In the genomic region with DNA sequence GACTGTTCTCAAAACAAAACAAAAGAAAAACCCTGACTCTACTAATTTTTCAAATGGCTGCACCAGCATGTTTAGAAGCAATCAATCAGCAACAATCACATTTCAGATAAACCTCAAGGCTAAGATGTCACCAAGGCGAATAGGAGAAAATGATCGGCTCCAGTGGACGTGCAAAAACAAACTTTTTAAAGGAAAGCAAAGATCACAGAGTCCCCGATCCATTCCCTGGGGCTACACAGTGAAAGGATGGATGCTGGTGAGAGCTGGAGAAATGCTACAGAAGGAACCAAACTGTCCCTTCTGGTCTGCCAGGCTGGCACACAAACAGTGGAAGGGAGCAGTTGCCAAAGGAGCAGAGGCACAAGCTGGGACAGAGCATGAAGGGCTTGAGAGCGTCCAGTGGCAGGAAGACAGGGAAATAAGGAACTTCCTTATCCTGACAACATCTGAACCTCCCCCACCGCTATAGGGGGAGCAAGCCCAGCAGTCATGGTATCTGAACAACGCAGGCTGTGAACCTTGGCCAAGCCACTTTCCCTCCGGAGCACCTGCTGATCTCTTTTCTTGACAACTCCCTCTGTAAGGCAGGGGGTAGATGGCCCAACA, we compare ENCODE assay signal across 12 cellular contexts.
DNase-seq lines count a peak whose midpoint lies in the region; ATAC-seq and TF ChIP-seq lines count a peak whose summit lies in the region.
"Had no signal": no experiment of that assay in that cellular context is flagged by ENCODE, and none has a peak within 500 bp of the region (broad histone marks: within the 10 kb centered on the region; RNA-seq: fewer than 3 reads in every experiment).

No MANE protein-coding gene starts in this region.

- H3K4me3 ChIP-seq in BLaER1 treated with 17β-estradiol and CSF1 and Interleukin-3, amounts not matched to agents 10 nM and 100 nM = no peak overlapping the region
- H3K4me3 ChIP-seq in endocrine pancreas (ENCODE audit: control insufficient read depth, insufficient read depth, low read length) (peak overlapping the region; percentile 2), suprapubic skin (no peak overlapping the region), SJCRH30 (no peak overlapping the region)

- peaks cover 0 to 11% (median 2%) of the 10 kb centered on the region in 11 experiments; a peak in 13 of 22 replicates for H3K9me3 ChIP-seq in BLaER1 treated with 17β-estradiol and CSF1 and Interleukin-3, amounts not matched to agents 10 nM and 100 nM (replicated peaks in 1 of 11)
- H3K9me3 ChIP-seq in endocrine pancreas (ENCODE audit: control insufficient read depth, low read length) = no peaks in the 10 kb centered on the region
- no peaks in the 10 kb centered on the region for H3K9me3 ChIP-seq in suprapubic skin
- H3K9me3 ChIP-seq in SJCRH30 (replicated peaks) = no peaks in the 10 kb centered on the region
- H3K9me3 ChIP-seq: neutrophil had no signal

- H3K4me2 ChIP-seq in BLaER1 treated with 17β-estradiol and CSF1 and Interleukin-3, amounts not matched to agents 10 nM and 100 nM = peak overlapping the region; percentile 1 to 73 (median 41); a peak in 19 of 22 replicates

- ATAC-seq in GM18868 (IDR thresholded peaks at IDR 0.05; ENCODE audit: unreplicated experiment) (no peak), HG02870 (IDR thresholded peaks at IDR 0.05; ENCODE audit: unreplicated experiment) (no peak)

- DNase-seq in Kasumi-1 (lab: John Stamatoyannopoulos, UW) (peak; percentile 6 to 34), midbrain (lab: John Stamatoyannopoulos, UW) (peak; percentile 0), suprapubic skin (ENCODE audit: low spot score in 2 of 2) (no peak), SJCRH30 (no peak)
- DNase-seq: activated naive CD8-positive, alpha-beta T cell treated with anti-CD3 and anti-CD28 coated beads for 36 hours; hippocampal formation; NCI-H226 had no signal

- no peaks in the 10 kb centered on the region for H3K27me3 ChIP-seq in BLaER1 treated with 17β-estradiol and CSF1 and Interleukin-3, amounts not matched to agents 10 nM and 100 nM
- H3K27me3 ChIP-seq in endocrine pancreas (ENCODE audit: control insufficient read depth, insufficient read depth, low read length) (no peaks in the 10 kb centered on the region), suprapubic skin (no peaks in the 10 kb centered on the region), SJCRH30 (no peaks in the 10 kb centered on the region)
- H3K27me3 ChIP-seq: neutrophil had no signal

- H3K36me3 ChIP-seq in BLaER1 treated with 17β-estradiol and CSF1 and Interleukin-3, amounts not matched to agents 10 nM and 100 nM = no peaks in the 10 kb centered on the region
- H3K36me3 ChIP-seq in endocrine pancreas (ENCODE audit: control insufficient read depth, insufficient read depth, low read length) = no peaks in the 10 kb centered on the region
- H3K36me3 ChIP-seq in suprapubic skin = no peaks in the 10 kb centered on the region
- no peaks in the 10 kb centered on the region for H3K36me3 ChIP-seq in SJCRH30
- H3K36me3 ChIP-seq: neutrophil had no signal

- no peaks in the 10 kb centered on the region for H4K20me1 ChIP-seq in BLaER1 treated with 17β-estradiol and CSF1 and Interleukin-3, amounts not matched to agents 10 nM and 100 nM

- H3K4me1 ChIP-seq in BLaER1 treated with 17β-estradiol and CSF1 and Interleukin-3, amounts not matched to agents 10 nM and 100 nM = peaks cover 6 to 10% (median 7%) of the 10 kb centered on the region in 10 experiments; a peak in 16 of 20 replicates
- H3K4me1 ChIP-seq in endocrine pancreas (ENCODE audit: control insufficient read depth, insufficient read depth, low read length) = peaks cover 4% of the 10 kb centered on the region
- H3K4me1 ChIP-seq in suprapubic skin = peaks cover 10% of the 10 kb centered on the region
- H3K4me1 ChIP-seq in SJCRH30 = no peaks in the 10 kb centered on the region

- TF ChIP-seq EP300 in suprapubic skin (IDR thresholded peaks at IDR 0.05) = no peak

- no peak for TF ChIP-seq POLR2A in suprapubic skin (IDR thresholded peaks at IDR 0.05)

- peak overlapping the region in 1 of 11 experiments; percentile 55; a peak in 1 of 22 replicates for H3K9ac ChIP-seq in BLaER1 treated with 17β-estradiol and CSF1 and Interleukin-3, amounts not matched to agents 10 nM and 100 nM
- H3K9ac ChIP-seq in endocrine pancreas (ENCODE audit: control insufficient read depth, insufficient read depth, low read length) = no peak overlapping the region

- H3K27ac ChIP-seq in BLaER1 treated with 17β-estradiol and CSF1 and Interleukin-3, amounts not matched to agents 10 nM and 100 nM = no peak overlapping the region; a peak in 1 of 22 replicates
- H3K27ac ChIP-seq in suprapubic skin (no peak overlapping the region), SJCRH30 (no peak overlapping the region)
- H3K27ac ChIP-seq: neutrophil had no signal

- TF ChIP-seq CTCF in suprapubic skin (IDR thresholded peaks at IDR 0.05) = no peak

- 32% methylated on average over 8 of the region's 8 CpGs for WGBS in suprapubic skin

Comparison
In these comparisons a context has a peak if more than half of its experiments do, and no peak if none do; other contexts are left out.
1. DNase-seq: peak in Kasumi-1 (2 of 2) and midbrain (single experiment); none in suprapubic skin (0 of 2) and SJCRH30 (0 of 2).